Comparison of ENCODE assay signal across 8 cellular contexts in the genomic region with DNA sequence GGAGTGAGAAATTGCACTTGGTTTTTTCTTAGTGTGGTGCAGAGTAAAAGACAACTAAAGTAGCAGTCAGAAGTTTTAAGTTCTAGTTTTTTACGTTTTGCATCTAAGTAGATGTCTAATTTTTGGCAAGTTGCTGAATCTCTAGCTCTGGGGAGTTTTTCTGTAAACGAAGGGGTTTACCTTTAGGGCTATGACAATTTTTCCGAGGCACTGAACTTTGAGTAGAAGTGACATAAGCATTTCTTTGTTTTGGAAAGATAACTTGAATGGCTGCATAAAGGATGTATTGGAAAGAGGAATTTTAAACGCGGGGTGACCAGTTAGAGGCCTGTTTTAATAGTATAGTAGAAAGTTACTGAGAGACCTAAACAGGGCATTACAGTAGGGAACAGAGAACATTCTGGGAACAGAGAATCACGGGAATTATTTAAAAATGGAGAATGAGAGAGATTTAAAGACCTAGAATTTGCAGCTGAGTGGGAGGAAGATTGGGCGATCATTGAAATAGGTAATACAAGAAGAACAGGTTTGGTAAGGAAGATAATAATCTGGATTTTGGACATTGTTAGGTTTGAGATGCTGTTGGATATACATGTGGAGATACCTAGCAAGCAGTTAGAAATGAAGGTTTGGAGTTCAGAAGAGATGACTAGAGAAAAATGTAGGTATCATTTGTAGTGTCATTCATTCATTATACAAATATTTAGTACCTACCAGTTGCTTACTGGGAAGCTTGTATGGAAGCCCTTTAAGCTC. TPM values are rescaled to one million over a fixed set of nuclear protein-coding genes. Genes with fewer than 3 reads are reported as not detected.
DNase-seq lines count a peak whose midpoint lies in the region; ATAC-seq, FAIRE-seq and TF ChIP-seq lines count a peak whose summit lies in the region.

No MANE protein-coding gene starts in this region.

- H3K9me3 Mint-ChIP-seq in activated naive CD4-positive, alpha-beta T cell treated with anti-CD3 and anti-CD28 coated beads, Interleukin-2, amount 10 ng/mL, durations not matched to agents 7 days and 5 days, result no peaks in the 10 kb centered on the region
- no peaks in the 10 kb centered on the region for H3K9me3 Mint-ChIP-seq in activated naive CD8-positive, alpha-beta T cell treated with anti-CD3 and anti-CD28 coated beads, Interleukin-2, amount 10 ng/mL, durations not matched to agents 7 days and 5 days

- intact Hi-C loops in HepG2 (cut with micrococcal nuclease; ENCODE audit: unreplicated experiment), result loop anchor here (2.0 to 5.0 kb wide), 2 partner anchors 37 to 51 kb away; a partner anchor contains a TSS

- TF ChIP-seq POLR2A in HepG2 (IDR thresholded peaks at IDR 0.05; ENCODE audit: insufficient read depth in 1 of 2, low read depth in 2 of 2, low read length in 2 of 2), result no peak
- TF ChIP-seq POLR2A in upper lobe of left lung (IDR thresholded peaks at IDR 0.05), result no peak

- 1% methylated on average over 7 of the region's 7 CpGs for whole genome bisulfite sequencing in HepG2 (ENCODE audit: low lambda C conversion rate)
- WGBS in upper lobe of left lung, 2 donors, result 27 to 38% methylated on average over 7 of the region's 7 CpGs

- CTCF ChIA-PET in activated naive CD4-positive, alpha-beta T cell treated with anti-CD3 and anti-CD28 coated beads, Interleukin-2, amount 10 ng/mL, durations not matched to agents 7 days and 5 days (lab: Charles Lee), result no interaction called here
- CTCF ChIA-PET in HepG2 (lab: Yijun Ruan, JAX; ENCODE audit: low intra/inter-chr PET ratio, low total read pairs), result no interaction called here

- H3K9me3 ChIP-seq in HepG2 (ENCODE audit: low read length) (no peaks in the 10 kb centered on the region), upper lobe of left lung (no peaks in the 10 kb centered on the region)

- no peaks in the 10 kb centered on the region for H3K27me3 ChIP-seq in HepG2 (ENCODE audit: control insufficient read depth in 1 of 2, insufficient read depth in 2 of 2, low read length in 2 of 2)
- no peaks in the 10 kb centered on the region for H3K27me3 ChIP-seq in upper lobe of left lung

- H3K27ac ChIP-seq in HepG2 (ENCODE audit: extremely low read length, insufficient read depth, low read length) (peak overlapping the region; percentile 88), upper lobe of left lung (peak overlapping the region; percentile 94 to 97 (median 96))

- POLR2A ChIA-PET in activated naive CD8-positive, alpha-beta T cell treated with anti-CD3 and anti-CD28 coated beads, Interleukin-2, amount 10 ng/mL, durations not matched to agents 7 days and 5 days (lab: Charles Lee), result interaction anchor here (0.6 to 1.9 kb wide), 4 partner anchors 13 to 380 kb away, joined by 3 to 6 read pairs (median 4); a partner anchor contains a TSS
- POLR2A ChIA-PET in HepG2 (lab: Yijun Ruan, JAX), result interaction anchor here (1.0 to 3.0 kb wide), 5 partner anchors 36 to 146 kb away, joined by 3 to 56 read pairs (median 6); a partner anchor contains a TSS

- H3K4me3 ChIP-seq in HepG2 (replicated peaks in 1 of 3; ENCODE audit: insufficient read depth in 1 of 3, low read depth in 2 of 3, low read length in 3 of 3) (peak overlapping the region; percentile 65 to 99 (median 90)), upper lobe of left lung (peak overlapping the region; percentile 68 to 93 (median 90))

- peak overlapping the region; percentile 98 for H3K4me3 Mint-ChIP-seq in activated naive CD4-positive, alpha-beta T cell treated with anti-CD3 and anti-CD28 coated beads, Interleukin-2, amount 10 ng/mL, durations not matched to agents 7 days and 5 days
- peak overlapping the region; percentile 96 for H3K4me3 Mint-ChIP-seq in activated naive CD8-positive, alpha-beta T cell treated with anti-CD3 and anti-CD28 coated beads, Interleukin-2, amount 10 ng/mL, durations not matched to agents 7 days and 5 days

- H3K36me3 ChIP-seq in HepG2 (replicated peaks in 1 of 2; ENCODE audit: control insufficient read depth in 1 of 2, insufficient read depth in 2 of 2, low read length in 2 of 2) (0 out of 5 replicates have a peak, but pooled peaks cover 2 to 6% of the 10 kb centered on the region in 2 experiments), upper lobe of left lung (peaks cover 0 to 8% (median 2%) of the 10 kb centered on the region in 4 donors)

- peak overlapping the region; percentile 97 for H3K27ac Mint-ChIP-seq in activated naive CD4-positive, alpha-beta T cell treated with anti-CD3 and anti-CD28 coated beads, Interleukin-2, amount 10 ng/mL, durations not matched to agents 7 days and 5 days
- H3K27ac Mint-ChIP-seq in activated naive CD8-positive, alpha-beta T cell treated with anti-CD3 and anti-CD28 coated beads, Interleukin-2, amount 10 ng/mL, durations not matched to agents 7 days and 5 days, result peak overlapping the region; percentile 97

- no peak overlapping the region for H2AFZ ChIP-seq in HepG2 (ENCODE audit: low read length)

- in situ Hi-C loops in HepG2 (cut with HindIII; ENCODE audit: extremely low pct_ligation_motif_present, low pct_unique_long_range_greater_than_20kb) (no loop called here), GM13976 (cut with MboI; ENCODE audit: low sequenced_read_pairs, unreplicated experiment) (no loop called here)

- H3K4me1 Mint-ChIP-seq in activated naive CD4-positive, alpha-beta T cell treated with anti-CD3 and anti-CD28 coated beads, Interleukin-2, amount 10 ng/mL, durations not matched to agents 7 days and 5 days, result peaks cover 54% of the 10 kb centered on the region
- H3K4me1 Mint-ChIP-seq in activated naive CD8-positive, alpha-beta T cell treated with anti-CD3 and anti-CD28 coated beads, Interleukin-2, amount 10 ng/mL, durations not matched to agents 7 days and 5 days, result peaks cover 48% of the 10 kb centered on the region

- TF ChIP-seq RAD21 in HepG2 (CRISPR knock-in tag; IDR thresholded peaks at IDR 0.05), result no peak

- H3K9ac ChIP-seq in HepG2 (ENCODE audit: insufficient read depth, low read depth, low read length), result peak overlapping the region; percentile 90

- H3K36me3 Mint-ChIP-seq in activated naive CD4-positive, alpha-beta T cell treated with anti-CD3 and anti-CD28 coated beads, Interleukin-2, amount 10 ng/mL, durations not matched to agents 7 days and 5 days, result peaks cover 14% of the 10 kb centered on the region
- H3K36me3 Mint-ChIP-seq in activated naive CD8-positive, alpha-beta T cell treated with anti-CD3 and anti-CD28 coated beads, Interleukin-2, amount 10 ng/mL, durations not matched to agents 7 days and 5 days, result peaks cover 14% of the 10 kb centered on the region

- 0 out of 2 replicates have a peak, but pooled peaks cover 8% of the 10 kb centered on the region for H4K20me1 ChIP-seq in HepG2 (ENCODE audit: insufficient read depth, low read length)

- no peak for TF ChIP-seq EP300 in HepG2 (IDR thresholded peaks at IDR 0.05; ENCODE audit: low read depth in 2 of 2, low read length in 2 of 2)
- TF ChIP-seq EP300 in HepG2 (CRISPR knock-in tag; IDR thresholded peaks at IDR 0.05; ENCODE audit: borderline replicate concordance), result no peak
- TF ChIP-seq EP300 in upper lobe of left lung (IDR thresholded peaks at IDR 0.05), result no peak

- H3K4me2 ChIP-seq in HepG2 (ENCODE audit: low read depth, low read length), result peak overlapping the region; percentile 87

- no peak for TF ChIP-seq CTCF in HepG2 (CRISPR knock-in tag; IDR thresholded peaks at IDR 0.05)
- TF ChIP-seq CTCF in upper lobe of left lung (IDR thresholded peaks at IDR 0.05), result no peak
- no peak for TF ChIP-seq CTCF in GM13976 (IDR thresholded peaks at IDR 0.05; ENCODE audit: borderline replicate concordance, control extremely low read depth, extremely low read depth, insufficient read depth, missing control alignments)

- ATAC-seq in activated naive CD8-positive, alpha-beta T cell treated with anti-CD3 and anti-CD28 coated beads, Interleukin-2, amount 10 ng/mL, durations not matched to agents 7 days and 5 days (ENCODE audit: low read depth), result no peak
- ATAC-seq in HepG2, result no peak
- no peak for ATAC-seq in upper lobe of left lung (ENCODE audit: low FRiP score in 2 of 2)
- ATAC-seq in HG03039 (IDR thresholded peaks at IDR 0.05; ENCODE audit: unreplicated experiment), result no peak

- no peak for DNase-seq in activated naive CD4-positive, alpha-beta T cell treated with anti-CD3 and anti-CD28 coated beads, Interleukin-2, amount 10 ng/mL, durations not matched to agents 7 days and 5 days
- no peak for DNase-seq in activated naive CD4-positive, alpha-beta T cell treated with Interleukin-2 at 50 U/mL for 16 hours
- DNase-seq in activated naive CD8-positive, alpha-beta T cell treated with anti-CD3 and anti-CD28 coated beads, Interleukin-2, amount 10 ng/mL, durations not matched to agents 7 days and 5 days, result no peak
- DNase-seq in HepG2 (ENCODE audit: low spot score) (peak; percentile 42), upper lobe of left lung (no peak), GM13976 (ENCODE audit: low spot score) (no peak), T-helper 9 cell (no peak)

- TSS peak; percentile 75 for BruUV-seq in HepG2 (replicated peaks; lab: Mats Ljungman, UMichigan)

- H3K27me3 Mint-ChIP-seq in activated naive CD4-positive, alpha-beta T cell treated with anti-CD3 and anti-CD28 coated beads, Interleukin-2, amount 10 ng/mL, durations not matched to agents 7 days and 5 days, result no peaks in the 10 kb centered on the region
- no peaks in the 10 kb centered on the region for H3K27me3 Mint-ChIP-seq in activated naive CD8-positive, alpha-beta T cell treated with anti-CD3 and anti-CD28 coated beads, Interleukin-2, amount 10 ng/mL, durations not matched to agents 7 days and 5 days

- H3K4me1 ChIP-seq in HepG2 (ENCODE audit: insufficient read depth, low read length), result peaks cover 35% of the 10 kb centered on the region
- peaks cover 19 to 26% (median 20%) of the 10 kb centered on the region in 4 donors for H3K4me1 ChIP-seq in upper lobe of left lung

- H3K79me2 ChIP-seq in HepG2 (ENCODE audit: insufficient read depth, low read length), result peaks cover 54% of the 10 kb centered on the region

- FAIRE-seq in HepG2 (lab: Jason Lieb, UNC), result no peak

RNA-seq across cellular contexts. Expression of a gene that starts 1.2 kb away (rescaled TPM):
- total RNA-seq in activated naive CD8-positive, alpha-beta T cell treated with anti-CD3 and anti-CD28 coated beads, Interleukin-2, amount 10 ng/mL, durations not matched to agents 7 days and 5 days, result 10 to 100 TPM; 53.3 to 56.5 TPM
- total RNA-seq in HepG2 (2016; rRNA removed; fragmentation: Illumina TruSeq; extraction: Trizol), result 44.3 and 55.2 TPM in 2 replicates
- 21.4 and 23.4 TPM in 2 replicates for total RNA-seq in HepG2 (2016; cell fraction: cytosol; rRNA removed; fragmentation: Illumina TruSeq; extraction: Trizol; ENCODE audit: low read depth)
- 42.4 and 52.0 TPM in 2 replicates for total RNA-seq in HepG2 (2016; cell fraction: insoluble cytoplasmic fraction; rRNA removed; fragmentation: Illumina TruSeq; extraction: Trizol)
- total RNA-seq in HepG2 (2016; cell fraction: membrane; rRNA removed; fragmentation: Illumina TruSeq; extraction: Trizol), result 35.8 and 38.6 TPM in 2 replicates
- 29.8 and 35.0 TPM in 2 replicates for total RNA-seq in HepG2 (2016; cell fraction: nucleus; rRNA removed; fragmentation: Illumina TruSeq; extraction: Trizol)
- polyA plus RNA-seq in HepG2 (2011; rRNA removed), result 16.7 and 19.2 TPM in 2 replicates
- polyA plus RNA-seq in HepG2 (2011; cell fraction: cytosol; rRNA removed), result 11.8 and 16.6 TPM in 2 replicates
- 13.9 and 14.4 TPM in 2 replicates for polyA plus RNA-seq in HepG2 (2011; cell fraction: nucleus; rRNA removed)
- polyA plus RNA-seq in HepG2 (2012), result 15.0 and 16.3 TPM in 2 replicates
- 6.5 and 8.8 TPM in 2 replicates for polyA plus RNA-seq in HepG2 (2016; cell fraction: cytosol; fragmentation: Illumina TruSeq; extraction: Trizol; ENCODE audit: low read depth)
- polyA plus RNA-seq in HepG2 (2016; cell fraction: insoluble cytoplasmic fraction; fragmentation: Illumina TruSeq; extraction: Trizol; ENCODE audit: low read depth), result 39.1 and 41.1 TPM in 2 replicates
- 14.5 and 15.3 TPM in 2 replicates for polyA plus RNA-seq in HepG2 (2016; cell fraction: membrane; fragmentation: Illumina TruSeq; extraction: Trizol; ENCODE audit: low read depth)
- 25.2 and 27.6 TPM in 2 replicates for polyA plus RNA-seq in HepG2 (2016; cell fraction: nucleus; fragmentation: Illumina TruSeq; extraction: Trizol; ENCODE audit: insufficient read depth, low read depth)
- 19.2 and 45.6 TPM in 2 replicates for polyA minus RNA-seq in HepG2 (2011; rRNA and poly(A)+ RNA removed; ENCODE audit: low replicate concordance)
- polyA minus RNA-seq in HepG2 (2011; cell fraction: cytosol; rRNA and poly(A)+ RNA removed), result 12.9 TPM in 2 replicates
- 42.2 and 57.8 TPM in 2 replicates for polyA minus RNA-seq in HepG2 (2011; cell fraction: nucleus; rRNA and poly(A)+ RNA removed)
- total RNA-seq in upper lobe of left lung, result 10 to 100 TPM; 23.4 to 80.7 (median 42.5) TPM

RNA-seq across cellular contexts. Expression of a gene that starts 36.3 kb away (rescaled TPM):
- total RNA-seq in activated naive CD8-positive, alpha-beta T cell treated with anti-CD3 and anti-CD28 coated beads, Interleukin-2, amount 10 ng/mL, durations not matched to agents 7 days and 5 days, result 1 to 10 TPM; 3.4 to 3.6 TPM
- total RNA-seq in HepG2 (2016; rRNA removed; fragmentation: Illumina TruSeq; extraction: Trizol), result 4.3 and 5.1 TPM in 2 replicates
- 1.6 and 1.9 TPM in 2 replicates for total RNA-seq in HepG2 (2016; cell fraction: cytosol; rRNA removed; fragmentation: Illumina TruSeq; extraction: Trizol; ENCODE audit: low read depth)
- total RNA-seq in HepG2 (2016; cell fraction: insoluble cytoplasmic fraction; rRNA removed; fragmentation: Illumina TruSeq; extraction: Trizol), result 3.7 and 4.6 TPM in 2 replicates
- total RNA-seq in HepG2 (2016; cell fraction: membrane; rRNA removed; fragmentation: Illumina TruSeq; extraction: Trizol), result 1.5 and 1.6 TPM in 2 replicates
- 3.5 and 3.8 TPM in 2 replicates for total RNA-seq in HepG2 (2016; cell fraction: nucleus; rRNA removed; fragmentation: Illumina TruSeq; extraction: Trizol)
- 3.0 and 3.3 TPM in 2 replicates for polyA plus RNA-seq in HepG2 (2011; rRNA removed)
- polyA plus RNA-seq in HepG2 (2011; cell fraction: cytosol; rRNA removed), result 0.86 and 1.8 TPM in 2 replicates
- polyA plus RNA-seq in HepG2 (2011; cell fraction: nucleus; rRNA removed), result 2.6 and 3.6 TPM in 2 replicates
- polyA plus RNA-seq in HepG2 (2012), result 3.2 and 7.0 TPM in 2 replicates
- polyA plus RNA-seq in HepG2 (2016; cell fraction: cytosol; fragmentation: Illumina TruSeq; extraction: Trizol; ENCODE audit: low read depth), result 0.29 and 0.70 TPM in 2 replicates
- polyA plus RNA-seq in HepG2 (2016; cell fraction: insoluble cytoplasmic fraction; fragmentation: Illumina TruSeq; extraction: Trizol; ENCODE audit: low read depth), result 4.4 and 6.1 TPM in 2 replicates
- 0.40 and 0.52 TPM in 2 replicates for polyA plus RNA-seq in HepG2 (2016; cell fraction: membrane; fragmentation: Illumina TruSeq; extraction: Trizol; ENCODE audit: low read depth)
- polyA plus RNA-seq in HepG2 (2016; cell fraction: nucleus; fragmentation: Illumina TruSeq; extraction: Trizol; ENCODE audit: insufficient read depth, low read depth), result 5.0 and 6.0 TPM in 2 replicates
- polyA minus RNA-seq in HepG2 (2011; rRNA and poly(A)+ RNA removed; ENCODE audit: low replicate concordance), result 0.90 and 1.1 TPM in 2 replicates
- polyA minus RNA-seq in HepG2 (2011; cell fraction: cytosol; rRNA and poly(A)+ RNA removed), result 1.1 and 2.1 TPM in 2 replicates
- 7.0 and 9.7 TPM in 2 replicates for polyA minus RNA-seq in HepG2 (2011; cell fraction: nucleus; rRNA and poly(A)+ RNA removed)
- 10 to 100 TPM in 3 of 6 donors, 1 to 10 TPM in 3; 4.3 to 15.0 (median 8.8) TPM for total RNA-seq in upper lobe of left lung
